ENCODE assay signal across 19 cellular contexts in genomic region chr11:8477151-8477550, GRCh38.
"Had no signal": no experiment of that assay in that cellular context is flagged by ENCODE, and none has a peak within 500 bp of the region (broad histone marks: within the 10 kb centered on the region; RNA-seq: fewer than 3 reads in every experiment).

No MANE protein-coding gene starts in this region.

- H3K27me3 ChIP-seq: ascending aorta, breast epithelium, heart left ventricle, right lobe of liver, suprapubic skin had no signal

- H3K4me3 ChIP-seq: ascending aorta, breast epithelium, heart left ventricle, lung, psoas muscle, right lobe of liver, suprapubic skin had no signal

- H3K36me3 ChIP-seq: ascending aorta, breast epithelium, heart left ventricle, right lobe of liver, suprapubic skin had no signal

- H3K27ac ChIP-seq: ascending aorta, breast epithelium, heart left ventricle, psoas muscle, right lobe of liver, suprapubic skin, VCaP had no signal

- ATAC-seq: activated naive CD8-positive, alpha-beta T cell treated with anti-CD3 and anti-CD28 coated beads, Interleukin-2, amount 50 U/mL, for 24 hours; heart left ventricle; left colon; psoas muscle; right lobe of liver had no signal

- DNase-seq: activated CD4-positive, alpha-beta T cell treated with anti-CD3 and anti-CD28 coated beads for 1 hour; activated CD4-positive, alpha-beta T cell treated with anti-CD3 and anti-CD28 coated beads, Interleukin-2, amount 50 U/mL, for 48 hours; activated naive CD4-positive, alpha-beta T cell treated with anti-CD3 and anti-CD28 coated beads for 36 hours; activated naive CD8-positive, alpha-beta T cell treated with anti-CD3 and anti-CD28 coated beads, Interleukin-2, amount 50 U/mL, for 24 hours; activated T-cell treated with anti-CD3 and anti-CD28 coated beads, Interleukin-2, amount 50 U/mL, for 1 hour; cerebellar nuclear complex; effector memory CD4-positive, alpha-beta T cell; foreskin melanocyte; heart left ventricle; left colon; midbrain; psoas muscle; right lobe of liver; trophoblast cell had no signal

- H3K4me1 ChIP-seq: ascending aorta, breast epithelium, heart left ventricle, psoas muscle, right lobe of liver, suprapubic skin had no signal

- H3K9me3 ChIP-seq: ascending aorta, breast epithelium, heart left ventricle, psoas muscle, right lobe of liver, suprapubic skin had no signal
